In genomic region chr2:123493687-123494086, GRCh38 we compare ENCODE assay signal across 29 cellular contexts.
"Had no signal": no experiment of that assay in that cellular context is flagged by ENCODE, and none has a peak within 500 bp of the region (broad histone marks: within the 10 kb centered on the region; RNA-seq: fewer than 3 reads in every experiment).

No MANE protein-coding gene starts in this region.

- H3K27ac ChIP-seq: PC-9, RWPE1, SJCRH30, SK-N-MC had no signal

- H3K36me3 ChIP-seq: SJCRH30 had no signal

- H3K4me3 ChIP-seq: PC-9, SJCRH30, SK-N-MC had no signal

- H3K4me2 ChIP-seq: PC-9 had no signal

- H3K4me1 ChIP-seq: SJCRH30 had no signal

- H3K9me3 ChIP-seq: SJCRH30 had no signal

- ATAC-seq: Panc1, Right ventricle myocardium inferior, SK-N-SH treated with all-trans-retinoic acid at 6 μM for 48 hours, T-cell had no signal

- DNase-seq: NCI-H1048, NCI-H1092 treated with DMSO at 0.1 percent for 48 hours, NCI-H1105 treated with DMSO at 0.1 percent for 48 hours, NCI-H1417, NCI-H1436, NCI-H146, NCI-H1694 treated with DMSO at 0.1 percent for 48 hours, NCI-H187 treated with DMSO at 0.1 percent for 48 hours, NCI-H2029, NCI-H2081 treated with DMSO at 0.1 percent for 48 hours, NCI-H2107, NCI-H2171, NCI-H226, NCI-H446 treated with DMSO at 0.1 percent for 48 hours, NCI-H510A, NCI-H526, NCI-H69, NCI-H748 treated with DMSO at 0.1 percent for 48 hours, NCI-H82, PC-9, SHP77, SIG-M5, SJCRH30, T-cell had no signal

- H2AFZ ChIP-seq: PC-9 had no signal
